In the genomic region with DNA sequence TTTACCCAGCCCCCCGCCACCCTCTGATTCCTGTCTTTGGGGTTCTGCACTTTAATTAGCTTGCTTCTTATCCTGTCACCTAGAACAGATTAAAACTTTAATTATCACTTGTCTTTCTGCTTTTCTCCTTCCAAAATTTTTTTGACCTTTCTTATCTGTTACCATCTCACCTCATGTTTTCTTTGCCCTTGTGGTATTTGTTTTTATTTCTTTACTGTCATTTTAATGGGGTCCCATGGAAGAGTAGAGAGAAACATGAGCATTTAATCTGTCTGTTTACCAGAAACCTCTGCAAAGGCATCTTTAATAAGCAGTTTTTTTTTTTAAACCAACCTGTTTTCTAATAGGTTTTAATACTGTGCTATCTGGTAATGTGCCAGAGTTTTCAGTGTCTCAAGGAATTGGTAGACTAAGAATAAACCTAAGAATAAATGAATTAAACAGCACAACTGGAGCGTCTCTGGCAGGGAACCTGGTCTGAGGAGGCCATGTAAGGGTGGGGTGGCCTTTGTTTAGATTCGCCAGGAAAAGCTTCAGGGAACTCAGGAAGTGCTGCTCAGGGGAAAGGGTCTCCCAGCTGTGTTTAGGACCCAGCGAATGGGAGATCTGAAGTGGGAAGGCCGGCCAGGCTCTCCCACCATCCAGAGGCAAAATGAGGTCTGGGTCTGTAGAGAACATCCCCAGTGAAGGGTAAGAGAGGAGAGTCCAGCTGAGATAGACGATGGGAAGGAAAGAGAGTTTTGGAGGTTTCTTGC, we compare ENCODE assay signal across 1 cellular context.
TF ChIP-seq lines count a peak whose summit lies in the region.

No MANE protein-coding gene starts in this region.

TF ChIP-seq in WTC11, 78 proteins besides CTCF, POLR2A, EP300 and RAD21 (continued from another document):
- TF ChIP-seq ZNF532 (CRISPR knock-in tag; IDR thresholded peaks at IDR 0.05; ENCODE audit: borderline replicate concordance): no peak
- no peak for TF ChIP-seq KAT7 (CRISPR knock-in tag; IDR thresholded peaks at IDR 0.05; ENCODE audit: borderline replicate concordance)
- no peak for TF ChIP-seq HMGXB4 (CRISPR knock-in tag; IDR thresholded peaks at IDR 0.05)
- TF ChIP-seq NFATC4 (CRISPR knock-in tag; IDR thresholded peaks at IDR 0.05): no peak
- TF ChIP-seq IRF2 (CRISPR knock-in tag; IDR thresholded peaks at IDR 0.05; ENCODE audit: borderline replicate concordance, low read depth): no peak
- TF ChIP-seq SP1 (CRISPR knock-in tag; conservative IDR thresholded peaks at IDR 0.05): no peak
- TF ChIP-seq, protein P1, sequence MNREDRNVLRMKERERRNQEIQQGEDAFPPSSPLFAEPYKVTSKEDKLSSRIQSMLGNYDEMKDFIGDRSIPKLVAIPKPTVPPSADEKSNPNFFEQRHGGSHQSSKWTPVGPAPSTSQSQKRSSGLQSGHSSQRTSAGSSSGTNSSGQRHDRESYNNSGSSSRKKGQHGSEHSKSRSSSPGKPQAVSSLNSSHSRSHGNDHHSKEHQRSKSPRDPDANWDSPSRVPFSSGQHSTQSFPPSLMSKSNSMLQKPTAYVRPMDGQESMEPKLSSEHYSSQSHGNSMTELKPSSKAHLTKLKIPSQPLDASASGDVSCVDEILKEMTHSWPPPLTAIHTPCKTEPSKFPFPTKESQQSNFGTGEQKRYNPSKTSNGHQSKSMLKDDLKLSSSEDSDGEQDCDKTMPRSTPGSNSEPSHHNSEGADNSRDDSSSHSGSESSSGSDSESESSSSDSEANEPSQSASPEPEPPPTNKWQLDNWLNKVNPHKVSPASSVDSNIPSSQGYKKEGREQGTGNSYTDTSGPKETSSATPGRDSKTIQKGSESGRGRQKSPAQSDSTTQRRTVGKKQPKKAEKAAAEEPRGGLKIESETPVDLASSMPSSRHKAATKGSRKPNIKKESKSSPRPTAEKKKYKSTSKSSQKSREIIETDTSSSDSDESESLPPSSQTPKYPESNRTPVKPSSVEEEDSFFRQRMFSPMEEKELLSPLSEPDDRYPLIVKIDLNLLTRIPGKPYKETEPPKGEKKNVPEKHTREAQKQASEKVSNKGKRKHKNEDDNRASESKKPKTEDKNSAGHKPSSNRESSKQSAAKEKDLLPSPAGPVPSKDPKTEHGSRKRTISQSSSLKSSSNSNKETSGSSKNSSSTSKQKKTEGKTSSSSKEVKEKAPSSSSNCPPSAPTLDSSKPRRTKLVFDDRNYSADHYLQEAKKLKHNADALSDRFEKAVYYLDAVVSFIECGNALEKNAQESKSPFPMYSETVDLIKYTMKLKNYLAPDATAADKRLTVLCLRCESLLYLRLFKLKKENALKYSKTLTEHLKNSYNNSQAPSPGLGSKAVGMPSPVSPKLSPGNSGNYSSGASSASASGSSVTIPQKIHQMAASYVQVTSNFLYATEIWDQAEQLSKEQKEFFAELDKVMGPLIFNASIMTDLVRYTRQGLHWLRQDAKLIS (CRISPR knock-in tag; IDR thresholded peaks at IDR 0.05; ENCODE audit: borderline replicate concordance): no peak
